Comparison of ENCODE assay signal across 1 cellular context in genomic region chr11:447923-448731, GRCh38.
A peak's percentile ranks its signal among the peaks of the same experiment; 100 is the strongest.
TF ChIP-seq lines count a peak whose summit lies in the region.

No MANE protein-coding gene starts in this region.

TF ChIP-seq in HepG2, 621 proteins besides CTCF, POLR2A, EP300 and RAD21 (continues in another document):
- TF ChIP-seq ARID3A (IDR thresholded peaks at IDR 0.05; ENCODE audit: low read depth, low read length) (no peak), ZBTB33 (CRISPR knock-in tag; IDR thresholded peaks at IDR 0.05) (no peak), ZNF251 (CRISPR knock-in tag; IDR thresholded peaks at IDR 0.05) (no peak), ZNF784 (CRISPR knock-in tag; IDR thresholded peaks at IDR 0.05; ENCODE audit: borderline replicate concordance) (peak; percentile 86), ZNF761 (CRISPR knock-in tag; conservative IDR thresholded peaks at IDR 0.05) (0 out of 2 replicates have a peak, but pooled peaks have one; percentile 37), ZNF260 (CRISPR knock-in tag; IDR thresholded peaks at IDR 0.05; ENCODE audit: borderline replicate concordance, low read depth) (no peak), EEA1 (CRISPR knock-in tag; IDR thresholded peaks at IDR 0.05; ENCODE audit: borderline replicate concordance) (peak; percentile 74; the same call in 1 of the 2 replicates), CREB1 (IDR thresholded peaks at IDR 0.05) (peak; percentile 55; the same call in 1 of the 2 replicates), CREB1 (CRISPR knock-in tag; IDR thresholded peaks at IDR 0.05) (no peak), MYNN (CRISPR knock-in tag; IDR thresholded peaks at IDR 0.05; ENCODE audit: low read depth) (no peak), ZNF44 (CRISPR knock-in tag; IDR thresholded peaks at IDR 0.05) (peak; percentile 47; the same call in 1 of the 2 replicates), SATB2 (CRISPR knock-in tag; IDR thresholded peaks at IDR 0.05) (no peak), ASH2L (IDR thresholded peaks at IDR 0.05; ENCODE audit: insufficient read length, low read depth, low read length) (peak; percentile 77), ZNF138 (CRISPR knock-in tag; IDR thresholded peaks at IDR 0.05; ENCODE audit: low read depth) (no peak), HMG20B (CRISPR knock-in tag; conservative IDR thresholded peaks at IDR 0.05) (0 out of 2 replicates have a peak, but pooled peaks have one; percentile 32), ZNF639 (CRISPR knock-in tag; conservative IDR thresholded peaks at IDR 0.05) (peak; percentile 53), ZNF264 (CRISPR knock-in tag; IDR thresholded peaks at IDR 0.05) (peak; percentile 33; the same call in 1 of the 2 replicates), ZFP36L1 (CRISPR knock-in tag; IDR thresholded peaks at IDR 0.05) (no peak), ZNF317 (CRISPR knock-in tag; IDR thresholded peaks at IDR 0.05) (0 out of 2 replicates have a peak, but pooled peaks have one; percentile 35), ZNF644 (CRISPR knock-in tag; IDR thresholded peaks at IDR 0.05; ENCODE audit: low read depth) (no peak), TP53 (CRISPR knock-in tag; conservative IDR thresholded peaks at IDR 0.05) (0 out of 2 replicates have a peak, but pooled peaks have one; percentile 56), ZFP91 (CRISPR knock-in tag; IDR thresholded peaks at IDR 0.05; ENCODE audit: borderline replicate concordance) (peak; percentile 85), ZBTB8A (CRISPR knock-in tag; IDR thresholded peaks at IDR 0.05; ENCODE audit: borderline replicate concordance, low read depth) (no peak), DR1 (CRISPR knock-in tag; IDR thresholded peaks at IDR 0.05) (peak; percentile 46; the same call in 1 of the 2 replicates), ZNF737 (CRISPR knock-in tag; IDR thresholded peaks at IDR 0.05; ENCODE audit: borderline replicate concordance) (no peak), ADNP (CRISPR knock-in tag; IDR thresholded peaks at IDR 0.05) (0 out of 2 replicates have a peak, but pooled peaks have one; percentile 32), FOXK1 (CRISPR knock-in tag; IDR thresholded peaks at IDR 0.05; ENCODE audit: borderline replicate concordance, low read depth) (no peak), ZNF530 (CRISPR knock-in tag; IDR thresholded peaks at IDR 0.05; ENCODE audit: low read depth) (no peak), ZNF362 (CRISPR knock-in tag; IDR thresholded peaks at IDR 0.05; ENCODE audit: borderline replicate concordance) (peak; percentile 55; the same call in 1 of the 2 replicates), STAG1 (CRISPR knock-in tag; IDR thresholded peaks at IDR 0.05) (peak; percentile 86), NR2F6 (IDR thresholded peaks at IDR 0.05) (peak; percentile 60; the same call in 1 of the 2 replicates), NR2F6 (CRISPR knock-in tag; IDR thresholded peaks at IDR 0.05) (peak; percentile 67; the same call in 1 of the 2 replicates), ZKSCAN1 (IDR thresholded peaks at IDR 0.05; ENCODE audit: low read length) (peak; percentile 11; the same call in 1 of the 2 replicates), DMAP1 (CRISPR knock-in tag; IDR thresholded peaks at IDR 0.05) (peak; percentile 84), NCOA2 (CRISPR knock-in tag; IDR thresholded peaks at IDR 0.05) (peak; percentile 55; the same call in 1 of the 2 replicates), CHCHD3 (CRISPR knock-in tag; IDR thresholded peaks at IDR 0.05) (no peak), SRSF4 (IDR thresholded peaks at IDR 0.05; ENCODE audit: low read depth, low read length, poor library complexity, severe bottlenecking) (no peak), ZFX (CRISPR knock-in tag; IDR thresholded peaks at IDR 0.05; ENCODE audit: low read depth) (peak; percentile 92), ZMYM3 (CRISPR knock-in tag; IDR thresholded peaks at IDR 0.05) (no peak; the same call in 1 of the 2 replicates), ZNF510 (CRISPR knock-in tag; IDR thresholded peaks at IDR 0.05; ENCODE audit: low read depth) (no peak), ZNF605 (CRISPR knock-in tag; IDR thresholded peaks at IDR 0.05) (peak; percentile 82), ZNF652 (CRISPR knock-in tag; IDR thresholded peaks at IDR 0.05; ENCODE audit: borderline replicate concordance, low read depth) (0 out of 2 replicates have a peak, but pooled peaks have one; percentile 29), ZNF883 (CRISPR knock-in tag; IDR thresholded peaks at IDR 0.05; ENCODE audit: not compliant biosample characterization) (peak; percentile 85), STAT5B (CRISPR knock-in tag; IDR thresholded peaks at IDR 0.05) (peak; percentile 32; the same call in 1 of the 2 replicates), ZHX2 (IDR thresholded peaks at IDR 0.05; ENCODE audit: low read depth) (no peak), ZHX2 (CRISPR knock-in tag; IDR thresholded peaks at IDR 0.05; ENCODE audit: borderline replicate concordance) (no peak), TRAFD1 (CRISPR knock-in tag; IDR thresholded peaks at IDR 0.05; ENCODE audit: borderline replicate concordance) (no peak), SP1 (IDR thresholded peaks at IDR 0.05) (0 out of 2 replicates have a peak, but pooled peaks have one; percentile 27), SP1 (CRISPR knock-in tag; IDR thresholded peaks at IDR 0.05) (peak; percentile 79), RFX3 (CRISPR knock-in tag; IDR thresholded peaks at IDR 0.05) (no peak), ZNF766 (CRISPR knock-in tag; IDR thresholded peaks at IDR 0.05; ENCODE audit: borderline replicate concordance) (0 out of 2 replicates have a peak, but pooled peaks have one; percentile 26), ZFP1 (CRISPR knock-in tag; IDR thresholded peaks at IDR 0.05) (peak; percentile 63; the same call in 1 of the 2 replicates), FOXA1 (IDR thresholded peaks at IDR 0.05) (no peak), FOXA1 (CRISPR knock-in tag; IDR thresholded peaks at IDR 0.05) (0 out of 2 replicates have a peak, but pooled peaks have one; percentile 15), HOXA3 (CRISPR knock-in tag; IDR thresholded peaks at IDR 0.05) (peak; percentile 71; the same call in 1 of the 2 replicates), ZNF205 (CRISPR knock-in tag; IDR thresholded peaks at IDR 0.05) (peak; percentile 84; the same call in 1 of the 2 replicates)
